ENCODE assay signal across 23 cellular contexts in genomic region chr22:18980829-18981228, GRCh38. TPM values are rescaled to one million over a fixed set of nuclear protein-coding genes. Genes with fewer than 3 reads are reported as not detected.
"Had no signal": no experiment of that assay in that cellular context is flagged by ENCODE, and none has a peak within 500 bp of the region (broad histone marks: within the 10 kb centered on the region; RNA-seq: fewer than 3 reads in every experiment).

No MANE protein-coding gene starts in this region.

- H3K36me3 ChIP-seq: left ventricle myocardium inferior, ovary, prostate gland, sigmoid colon, spleen, suprapubic skin, thoracic aorta, tibial artery, upper lobe of right lung had no signal

- H3K4me1 ChIP-seq: left ventricle myocardium inferior, prostate gland, sigmoid colon, suprapubic skin, tibial artery, upper lobe of right lung had no signal

- H3K4me3 ChIP-seq: left ventricle myocardium inferior, lung, mucosa of descending colon, ovary, prostate gland, sigmoid colon, spleen, suprapubic skin, thoracic aorta, tibial artery, upper lobe of right lung had no signal

- FAIRE-seq: small intestine, urothelium cell line had no signal

- ATAC-seq: mucosa of descending colon; naive thymus-derived CD4-positive, alpha-beta T cell; natural killer cell treated with Interleukin-12 subunit alpha and Interleukin-12 subunit beta and Interleukin-15 and Interleukin-18, amount 100 ng/mL, for 72 hours; right cardiac atrium; stimulated activated effector memory CD8-positive, alpha-beta T cell treated with anti-CD3 and anti-CD28 coated beads, Interleukin-12 subunit alpha, Interleukin-12 subunit beta, amount 100 ng/mL, for 72 hours; upper lobe of right lung had no signal

- H3K27ac ChIP-seq: left ventricle myocardium inferior, ovary, prostate gland, sigmoid colon, spleen, suprapubic skin, thoracic aorta, tibial artery, upper lobe of right lung had no signal

- H3K9me3 ChIP-seq: mucosa of descending colon, prostate gland, suprapubic skin, upper lobe of right lung had no signal

- DNase-seq: islet precursor cell; left ventricle myocardium inferior; midbrain; mucosa of descending colon; naive thymus-derived CD4-positive, alpha-beta T cell; ovary; retina; right cardiac atrium; small intestine; stimulated activated CD4-positive, alpha-beta T cell treated with anti-CD3 and anti-CD28 coated beads, Interleukin-4, amount 100 ng/mL, for 24 hours; stimulated activated naive CD4-positive, alpha-beta T cell; tibial artery; trophoblast cell had no signal

- H3K27me3 ChIP-seq: ovary, sigmoid colon, tibial artery, upper lobe of right lung had no signal

RNA-seq across cellular contexts. Expression of gene PRODH, which starts 44.7 kb away (rescaled TPM):
- total RNA-seq: natural killer cell treated with Interleukin-12 subunit alpha and Interleukin-12 subunit beta and Interleukin-15 and Interleukin-18, amount 100 ng/mL, for 72 hours had no signal
